In genomic region chr5:118301696-118302095, GRCh38 we compare ENCODE assay signal across 20 cellular contexts.
"Had no signal": no experiment of that assay in that cellular context is flagged by ENCODE, and none has a peak within 500 bp of the region (broad histone marks: within the 10 kb centered on the region; RNA-seq: fewer than 3 reads in every experiment).

No MANE protein-coding gene starts in this region.

- ATAC-seq: Panc1, PC-3, SK-N-SH treated with all-trans-retinoic acid at 6 μM for 48 hours had no signal

- DNase-seq: IMR-90, Karpas-422, KG1, MG63, NCI-H1092, NCI-H1105 treated with DMSO at 0.1 percent for 48 hours, NCI-H1417 treated with DMSO at 0.1 percent for 48 hours, NCI-H1694, NCI-H187 treated with DMSO at 0.1 percent for 48 hours, NCI-H2029 treated with DMSO at 0.1 percent for 48 hours, NCI-H2171 treated with DMSO at 0.1 percent for 48 hours, NCI-H345, NCI-H524, NCI-H526 treated with DMSO at 0.1 percent for 48 hours, NCI-H774, PC-3, SHP77, T-helper 1 cell had no signal
